Comparison of ENCODE assay signal across 8 cellular contexts in genomic region chr10:79685044-79685685, GRCh38. TPM values are rescaled to one million over a fixed set of nuclear protein-coding genes. Genes with fewer than 3 reads are reported as not detected.
DNase-seq lines count a peak whose midpoint lies in the region; ATAC-seq, FAIRE-seq and TF ChIP-seq lines count a peak whose summit lies in the region.
"Not testable (repeated sequence)": the region's sequence is repeated elsewhere in the genome, so short reads cannot be mapped to it uniquely, and the experiment has no call there.

No MANE protein-coding gene starts in this region.

- H3K27ac Mint-ChIP-seq in activated CD8-positive, alpha-beta memory T cell treated with anti-CD3 and anti-CD28 coated beads, Interleukin-2, amount 10 ng/mL, durations not matched to agents 7 days and 5 days; natural killer cell: not testable (repeated sequence)

- H3K4me3 Mint-ChIP-seq in activated CD8-positive, alpha-beta memory T cell treated with anti-CD3 and anti-CD28 coated beads, Interleukin-2, amount 10 ng/mL, durations not matched to agents 7 days and 5 days; natural killer cell: not testable (repeated sequence)

- peaks cover 0 to 12% (median 0%) of the 10 kb centered on the region in 3 donors for H3K36me3 ChIP-seq in Peyer's patch
- not testable (repeated sequence) for H3K36me3 ChIP-seq in H1 (ENCODE audit: control insufficient read depth in 2 of 4, insufficient read depth in 4 of 4, low read length in 3 of 4)
- H3K36me3 ChIP-seq in stomach, result peaks cover 0 to 31% (median 21%) of the 10 kb centered on the region in 4 donors

- not testable (repeated sequence) for H3K79me2 ChIP-seq in H1 (ENCODE audit: control insufficient read depth in 1 of 2, insufficient read depth in 2 of 2, low read length in 2 of 2)

- not testable (repeated sequence) for H3K9me3 ChIP-seq in Peyer's patch; H1 (ENCODE audit: insufficient read depth in 2 of 2, low read depth in 1 of 2, low read length in 1 of 2); stomach

- TF ChIP-seq CTCF in GM10248 (IDR thresholded peaks at IDR 0.05; ENCODE audit: control extremely low read depth, extremely low read depth, low read depth, missing control alignments) (peak; percentile 52), H1 (IDR thresholded peaks at IDR 0.05; ENCODE audit: control extremely low read depth in 1 of 3, insufficient read depth in 1 of 3, low read depth in 1 of 3, low read length in 3 of 3) (peak; percentile 10 to 18 (median 16); a peak in 2 of 4 replicates)
- TF ChIP-seq CTCF in Peyer's patch (IDR thresholded peaks at IDR 0.05); natural killer cell (IDR thresholded peaks at IDR 0.05); stomach (IDR thresholded peaks at IDR 0.05): not testable (repeated sequence)

- H3K27me3 Mint-ChIP-seq in activated CD8-positive, alpha-beta memory T cell treated with anti-CD3 and anti-CD28 coated beads, Interleukin-2, amount 10 ng/mL, durations not matched to agents 7 days and 5 days; natural killer cell (ENCODE audit: low read depth in 2 of 2): not testable (repeated sequence)

- H3K9ac ChIP-seq in H1 (replicated peaks in 1 of 4; ENCODE audit: extremely low read depth in 1 of 4, low read depth in 3 of 4, low read length in 3 of 4), result not testable (repeated sequence)

- not testable (repeated sequence) for H2BK20ac ChIP-seq in H1 (ENCODE audit: low read length)

- not testable (repeated sequence) for H4K8ac ChIP-seq in H1 (ENCODE audit: extremely low read depth, insufficient read depth, low read length)

- peak; percentile 94 for ATAC-seq in activated CD8-positive, alpha-beta memory T cell treated with anti-CD3 and anti-CD28 coated beads, Interleukin-2, amount 10 ng/mL, durations not matched to agents 7 days and 5 days
- ATAC-seq in natural killer cell, result peak; percentile 76 to 99 (median 91)

- intact Hi-C loops in natural killer cell (cut with micrococcal nuclease); stomach (cut with DNase I; ENCODE audit: low total_unique reads): not testable (repeated sequence)

- H3K79me1 ChIP-seq in H1 (ENCODE audit: low read depth, low read length), result not testable (repeated sequence)

- not testable (repeated sequence) for H2BK120ac ChIP-seq in H1 (replicated peaks; ENCODE audit: low read depth, low read length)

- not testable (repeated sequence) for H4K5ac ChIP-seq in H1 (ENCODE audit: insufficient read length, low read depth, low read length)

- H3K23ac ChIP-seq in H1 (ENCODE audit: insufficient read length), result not testable (repeated sequence)

- H2BK5ac ChIP-seq in H1 (ENCODE audit: low read depth, low read length), result not testable (repeated sequence)

- H4K20me1 ChIP-seq in H1 (replicated peaks in 1 of 2; ENCODE audit: control insufficient read depth in 1 of 2, insufficient read depth in 2 of 2, low read length in 2 of 2), result not testable (repeated sequence)

- not testable (repeated sequence) for TF ChIP-seq EP300 in H1 (IDR thresholded peaks at IDR 0.05; ENCODE audit: borderline replicate concordance in 1 of 2, low read depth in 2 of 2, low read length in 2 of 2); stomach (IDR thresholded peaks at IDR 0.05)

- peak; percentile 16 to 38; a peak in 3 of 4 replicates for TF ChIP-seq RAD21 in H1 (IDR thresholded peaks at IDR 0.05 in 1 of 2, conservative IDR thresholded peaks at IDR 0.05 in 1 of 2; ENCODE audit: low read depth in 2 of 2, low read length in 2 of 2)

- H4K91ac ChIP-seq in H1 (replicated peaks; ENCODE audit: insufficient read length, low read length), result not testable (repeated sequence)

- not testable (repeated sequence) for H3K4me1 ChIP-seq in Peyer's patch; H1 (replicated peaks in 1 of 4; ENCODE audit: control insufficient read depth in 3 of 4, insufficient read depth in 4 of 4, low read length in 3 of 4); stomach

- not testable (repeated sequence) for TF ChIP-seq POLR2A in Peyer's patch (IDR thresholded peaks at IDR 0.05); H1 (IDR thresholded peaks at IDR 0.05; ENCODE audit: control extremely low read depth in 1 of 2, low read depth in 2 of 2, low read length in 2 of 2); stomach (IDR thresholded peaks at IDR 0.05)

- H3K4ac ChIP-seq in H1 (replicated peaks; ENCODE audit: insufficient read length, low read depth, low read length), result not testable (repeated sequence)

- H3K18ac ChIP-seq in H1 (ENCODE audit: extremely low read depth, low read length), result not testable (repeated sequence)

- not testable (repeated sequence) for H3K56ac ChIP-seq in H1 (replicated peaks; ENCODE audit: insufficient read length, low read depth, low read length)

- H3K4me2 ChIP-seq in H1 (ENCODE audit: insufficient read depth in 1 of 2, low read depth in 2 of 2, low read length in 2 of 2), result not testable (repeated sequence)

- H3K4me1 Mint-ChIP-seq in activated CD8-positive, alpha-beta memory T cell treated with anti-CD3 and anti-CD28 coated beads, Interleukin-2, amount 10 ng/mL, durations not matched to agents 7 days and 5 days; natural killer cell: not testable (repeated sequence)

- H3K27ac ChIP-seq in Peyer's patch; H1 (ENCODE audit: low read depth, low read length); stomach: not testable (repeated sequence)

- not testable (repeated sequence) for H2AFZ ChIP-seq in H1 (ENCODE audit: low read length)

- H3K14ac ChIP-seq in H1 (ENCODE audit: insufficient read length), result not testable (repeated sequence)

- not testable (repeated sequence) for FAIRE-seq in H1 (lab: Jason Lieb, UNC)

- not testable (repeated sequence) for H3K4me3 ChIP-seq in Peyer's patch; H1 (ENCODE audit: extremely low read depth in 1 of 4, insufficient read depth in 2 of 4, low read depth in 3 of 4, low read length in 4 of 4); stomach

- DNase-seq in GM10248 (ENCODE audit: extremely low spot score); H1 (ENCODE audit: low read depth in 1 of 2, low spot score in 2 of 2); natural killer cell: not testable (repeated sequence)
- peak; percentile 22 for DNase-seq in H4 (ENCODE audit: low spot score)
- DNase-seq in HT1080 (ENCODE audit: low read depth), result peak; percentile 31
- peak; percentile 52 to 85 (median 61) for DNase-seq in Peyer's patch
- peak; percentile 79 for DNase-seq in activated CD8-positive, alpha-beta memory T cell treated with anti-CD3 and anti-CD28 coated beads, Interleukin-2, amount 10 ng/mL, durations not matched to agents 7 days and 5 days
- peak; percentile 48 for DNase-seq in stomach

- not testable (repeated sequence) for H2AK5ac ChIP-seq in H1 (ENCODE audit: low read depth, low read length)

- not testable (repeated sequence) for H3K27me3 ChIP-seq in Peyer's patch; H1 (replicated peaks in 1 of 4; ENCODE audit: control insufficient read depth in 3 of 4, extremely low read depth in 1 of 4, insufficient read depth in 3 of 4, low read length in 3 of 4); stomach

- not testable (repeated sequence) for H3K36me3 Mint-ChIP-seq in activated CD8-positive, alpha-beta memory T cell treated with anti-CD3 and anti-CD28 coated beads, Interleukin-2, amount 10 ng/mL, durations not matched to agents 7 days and 5 days; natural killer cell

- not testable (repeated sequence) for H3K23me2 ChIP-seq in H1 (ENCODE audit: low read depth, low read length)

- H2BK12ac ChIP-seq in H1 (ENCODE audit: low read depth, low read length), result not testable (repeated sequence)

- H3K9me3 Mint-ChIP-seq in activated CD8-positive, alpha-beta memory T cell treated with anti-CD3 and anti-CD28 coated beads, Interleukin-2, amount 10 ng/mL, durations not matched to agents 7 days and 5 days (ENCODE audit: low read depth); natural killer cell: not testable (repeated sequence)

- 89% methylated on average over 19 of the region's 21 CpGs; no CpG with 5 or more reads in 1 of the 2 experiments for WGBS in H1 (ENCODE audit: extremely low coverage in 1 of 2, insufficient coverage in 1 of 2, insufficient read length in 1 of 2, insufficient replicate concordance in 2 of 2, low coverage in 1 of 2, low lambda C conversion rate in 2 of 2, missing lambda C conversion rate in 1 of 2), 2 experiments
- WGBS in stomach, 5 donors, result 78 to 84% (median 82%) methylated on average over 3 to 21 of the region's 21 CpGs

- H2BK15ac ChIP-seq in H1 (ENCODE audit: low read length), result not testable (repeated sequence)

- CTCF ChIA-PET in GM10248 (lab: Yijun Ruan, JAX); activated CD8-positive, alpha-beta memory T cell treated with anti-CD3 and anti-CD28 coated beads, Interleukin-2, amount 10 ng/mL, durations not matched to agents 7 days and 5 days (lab: Charles Lee): not testable (repeated sequence)
- CTCF ChIA-PET in H1 (lab: Charles Lee; ENCODE audit: partially characterized antibody), result interaction anchor here (1.1 to 1.2 kb wide), 2 partner anchors 123 to 133 kb away, joined by 3 to 4 read pairs; no protein-coding TSS in a partner anchor

- POLR2A ChIA-PET in GM10248 (lab: Yijun Ruan, JAX); H1 (lab: Charles Lee; ENCODE audit: partially characterized antibody): not testable (repeated sequence)

RNA-seq across cellular contexts. Expression of gene NUTM2B, which starts 17.9 kb away (rescaled TPM):
- total RNA-seq in H4 (2014; rRNA removed; shearing (Covaris generic)), result 0.84 and 0.99 TPM in 2 replicates
- total RNA-seq in HT1080 (2014; rRNA removed; shearing (Covaris generic)), result 0.03 TPM in 1 of 2 replicates, not detected in the other
- 0.15 and 0.72 TPM in 2 replicates for polyA plus RNA-seq in HT1080 (2015; cell fraction: cytosol; rRNA removed)
- polyA plus RNA-seq in HT1080 (2015; cell fraction: nucleus; rRNA removed), result 0.11 and 0.19 TPM in 2 replicates
- total RNA-seq in Peyer's patch (1 to 10 TPM in 1 of 4 donors, under 1 TPM in 1, not detected in 2; 0.94 to 3.3 TPM), natural killer cell (1 to 10 TPM in 2 of 3 donors, under 1 TPM in 1; 0.75 to 2.1 (median 1.3) TPM), stomach (under 1 TPM in 1 of 5 donors, not detected in 4; 0.18 TPM)
- total RNA-seq in activated CD8-positive, alpha-beta memory T cell treated with anti-CD3 and anti-CD28 coated beads, Interleukin-2, amount 10 ng/mL, durations not matched to agents 7 days and 5 days, result 1 to 10 TPM; 1.3 to 2.0 TPM
- 0.17 and 0.44 TPM in 2 replicates for total RNA-seq in H1 (2021; fragmentation: NEBNext Ultra II Directional; extraction: Animal tissue kit (Norgen Biotek cat#: 25700))
- polyA plus RNA-seq in H1 (2011; rRNA removed) (0.20 and 0.27 TPM in 2 replicates), stomach (1 to 10 TPM in 1 of 3 donors, under 1 TPM in 1, not detected in 1; 0.61 to 3.1 TPM)
- 0.19 TPM for polyA plus RNA-seq in H1 (2011; cell fraction: cytosol; rRNA removed)
- polyA plus RNA-seq in H1 (2011; cell fraction: nucleus; rRNA removed), result 0.51 TPM
- polyA plus RNA-seq in H1 (2012, experiment 1 of 2), result 0.23 to 0.60 TPM (median 0.47 TPM) in 4 replicates
- 0.21 TPM for polyA plus RNA-seq in H1 (2012, experiment 2 of 2)
- 0.28 TPM for polyA plus RNA-seq in H1 (2013, experiment 1 of 2)
- 0.29 TPM for polyA plus RNA-seq in H1 (2013, experiment 2 of 2)
- polyA minus RNA-seq in H1 (2011; rRNA and poly(A)+ RNA removed), result 0.07 and 0.19 TPM in 2 replicates
- 0.51 TPM for polyA minus RNA-seq in H1 (2011; cell fraction: cytosol; rRNA and poly(A)+ RNA removed)
- polyA minus RNA-seq in H1 (2011; cell fraction: nucleus; rRNA and poly(A)+ RNA removed), result 0.60 TPM
